ENCODE assay signal across 15 cellular contexts in genomic region chr14:35319509-35319908, GRCh38. TPM values are rescaled to one million over a fixed set of nuclear protein-coding genes. Genes with fewer than 3 reads are reported as not detected.
A peak's percentile ranks its signal among the peaks of the same experiment; 100 is the strongest.
DNase-seq lines count a peak whose midpoint lies in the region; ATAC-seq and TF ChIP-seq lines count a peak whose summit lies in the region.
"Had no signal": no experiment of that assay in that cellular context is flagged by ENCODE, and none has a peak within 500 bp of the region (broad histone marks: within the 10 kb centered on the region; RNA-seq: fewer than 3 reads in every experiment).

No MANE protein-coding gene starts in this region.

- H3K79me2 ChIP-seq in GM23338 (replicated peaks; ENCODE audit: insufficient read depth): no peaks in the 10 kb centered on the region

- no peak overlapping the region for H3K9ac ChIP-seq in BLaER1 treated with 17β-estradiol and CSF1 and Interleukin-3, amounts not matched to agents 10 nM and 100 nM
- H3K9ac ChIP-seq: GM23248 had no signal

- peaks cover 14% of the 10 kb centered on the region for H3K4me1 Mint-ChIP-seq in activated naive CD8-positive, alpha-beta T cell (ENCODE audit: low read depth)
- peaks cover 9% of the 10 kb centered on the region for H3K4me1 Mint-ChIP-seq in activated naive CD8-positive, alpha-beta T cell treated with anti-CD3 and anti-CD28 coated beads, Interleukin-2, amount 50 U/mL, for 24 hours
- H3K4me1 Mint-ChIP-seq in GM23338 (no peaks in the 10 kb centered on the region), mesothelial cell of epicardium (no peaks in the 10 kb centered on the region)

- no peak for DNase-seq in activated naive CD8-positive, alpha-beta T cell treated with anti-CD3 and anti-CD28 coated beads, Interleukin-2, amount 50 U/mL, for 24 hours
- no peak for DNase-seq in GM23338 (ENCODE audit: low spot score)
- DNase-seq in mesothelial cell of epicardium (ENCODE audit: low spot score in 2 of 2, unreplicated experiment in 2 of 2): no peak
- DNase-seq in NCI-H1694 (lab: John Stamatoyannopoulos, UW): no peak
- DNase-seq: ACHN; BE2C; CD4-positive, alpha-beta T cell; DMS153; DMS79; GDM1; GM23248; HCEC 1CT had no signal

- H3K27me3 ChIP-seq in BLaER1 treated with 17β-estradiol and CSF1 and Interleukin-3, amounts not matched to agents 10 nM and 100 nM: no peaks in the 10 kb centered on the region
- no peaks in the 10 kb centered on the region for H3K27me3 ChIP-seq in GM23338 (ENCODE audit: insufficient read depth)
- H3K27me3 ChIP-seq: BE2C had no signal

- no peak overlapping the region for H3K4me3 ChIP-seq in BLaER1 treated with 17β-estradiol and CSF1 and Interleukin-3, amounts not matched to agents 10 nM and 100 nM
- no peak overlapping the region for H3K4me3 ChIP-seq in GM23338
- H3K4me3 ChIP-seq: GM23248 had no signal

- peaks cover 0 to 20% (median 0%) of the 10 kb centered on the region in 11 experiments; a peak in 7 of 22 replicates for H4K20me1 ChIP-seq in BLaER1 treated with 17β-estradiol and CSF1 and Interleukin-3, amounts not matched to agents 10 nM and 100 nM
- no peaks in the 10 kb centered on the region for H4K20me1 ChIP-seq in GM23338 (replicated peaks; ENCODE audit: insufficient read depth)

- TF ChIP-seq CTCF in GM23338 (conservative IDR thresholded peaks at IDR 0.05; ENCODE audit: low read depth in 2 of 2) (no peak), mesothelial cell of epicardium (IDR thresholded peaks at IDR 0.05; ENCODE audit: unreplicated experiment) (no peak)

- no peak for ATAC-seq in activated naive CD8-positive, alpha-beta T cell treated with anti-CD3 and anti-CD28 coated beads, Interleukin-2, amount 50 U/mL, for 24 hours
- no peak for ATAC-seq in GM23338

- no peaks in the 10 kb centered on the region for H3K27me3 Mint-ChIP-seq in activated naive CD8-positive, alpha-beta T cell
- no peaks in the 10 kb centered on the region for H3K27me3 Mint-ChIP-seq in activated naive CD8-positive, alpha-beta T cell treated with anti-CD3 and anti-CD28 coated beads, Interleukin-2, amount 50 U/mL, for 24 hours
- H3K27me3 Mint-ChIP-seq in GM23338 (ENCODE audit: insufficient read depth, low read depth, poor library complexity) (no peaks in the 10 kb centered on the region), mesothelial cell of epicardium (ENCODE audit: low read depth) (no peaks in the 10 kb centered on the region)
- H3K27me3 Mint-ChIP-seq: CD4-positive, alpha-beta T cell had no signal

- no peaks in the 10 kb centered on the region for H3K9me3 Mint-ChIP-seq in activated naive CD8-positive, alpha-beta T cell (ENCODE audit: low read depth)
- H3K9me3 Mint-ChIP-seq in activated naive CD8-positive, alpha-beta T cell treated with anti-CD3 and anti-CD28 coated beads, Interleukin-2, amount 50 U/mL, for 24 hours: no peaks in the 10 kb centered on the region
- H3K9me3 Mint-ChIP-seq in GM23338 (no peaks in the 10 kb centered on the region), mesothelial cell of epicardium (no peaks in the 10 kb centered on the region)
- H3K9me3 Mint-ChIP-seq: CD4-positive, alpha-beta T cell had no signal

- no peak overlapping the region for H2AFZ ChIP-seq in GM23338
- H2AFZ ChIP-seq: GM23248 had no signal

- H3F3A ChIP-seq in GM23338 (replicated peaks; ENCODE audit: low read depth): no peaks in the 10 kb centered on the region

- peaks cover 14 to 36% (median 20%) of the 10 kb centered on the region in 10 experiments; a peak in 19 of 20 replicates for H3K4me1 ChIP-seq in BLaER1 treated with 17β-estradiol and CSF1 and Interleukin-3, amounts not matched to agents 10 nM and 100 nM
- H3K4me1 ChIP-seq in GM23338 (ENCODE audit: insufficient read depth): no peaks in the 10 kb centered on the region
- H3K4me1 ChIP-seq: BE2C had no signal

- H3K4me2 ChIP-seq in BLaER1 treated with 17β-estradiol and CSF1 and Interleukin-3, amounts not matched to agents 10 nM and 100 nM: peak overlapping the region in 6 of 11 experiments; percentile 18 to 85 (median 54); a peak in 8 of 22 replicates
- H3K4me2 ChIP-seq in GM23338: no peak overlapping the region

- H3K4me3 Mint-ChIP-seq in activated naive CD8-positive, alpha-beta T cell: no peak overlapping the region
- no peak overlapping the region for H3K4me3 Mint-ChIP-seq in activated naive CD8-positive, alpha-beta T cell treated with anti-CD3 and anti-CD28 coated beads, Interleukin-2, amount 50 U/mL, for 24 hours
- H3K4me3 Mint-ChIP-seq in GM23338: no peak overlapping the region
- H3K4me3 Mint-ChIP-seq in mesothelial cell of epicardium: no peak overlapping the region
- H3K4me3 Mint-ChIP-seq: CD4-positive, alpha-beta T cell had no signal

- peak overlapping the region; percentile 28 for H3K27ac Mint-ChIP-seq in activated naive CD8-positive, alpha-beta T cell
- H3K27ac Mint-ChIP-seq in activated naive CD8-positive, alpha-beta T cell treated with anti-CD3 and anti-CD28 coated beads, Interleukin-2, amount 50 U/mL, for 24 hours: no peak overlapping the region
- H3K27ac Mint-ChIP-seq in GM23338 (no peak overlapping the region), mesothelial cell of epicardium (peak overlapping the region; percentile 56)
- H3K27ac Mint-ChIP-seq: CD4-positive, alpha-beta T cell had no signal

- H3K9me3 ChIP-seq in BLaER1 treated with 17β-estradiol and CSF1 and Interleukin-3, amounts not matched to agents 10 nM and 100 nM (replicated peaks in 1 of 11): no peaks in the 10 kb centered on the region
- H3K9me3 ChIP-seq: BE2C had no signal

- H3K36me3 Mint-ChIP-seq in activated naive CD8-positive, alpha-beta T cell: peaks cover 6% of the 10 kb centered on the region
- H3K36me3 Mint-ChIP-seq in activated naive CD8-positive, alpha-beta T cell treated with anti-CD3 and anti-CD28 coated beads, Interleukin-2, amount 50 U/mL, for 24 hours (ENCODE audit: low read depth): peaks cover 37% of the 10 kb centered on the region
- H3K36me3 Mint-ChIP-seq in GM23338 (ENCODE audit: low read depth) (peaks cover 35% of the 10 kb centered on the region), mesothelial cell of epicardium (peaks cover 18% of the 10 kb centered on the region)

- H3K9me2 ChIP-seq in GM23338 (ENCODE audit: insufficient read depth): no peaks in the 10 kb centered on the region

- H3K27ac ChIP-seq in BLaER1 treated with 17β-estradiol and CSF1 and Interleukin-3, amounts not matched to agents 10 nM and 100 nM: 0 out of 22 replicates have a peak overlapping the region, but pooled peaks of 1 of the 11 experiments have one; percentile 7
- H3K27ac ChIP-seq in GM23338 (ENCODE audit: low read depth): 0 out of 2 replicates have a peak overlapping the region, but pooled peaks have one; percentile 13
- H3K27ac ChIP-seq: C4-2B, GM23248 had no signal

- H3K36me3 ChIP-seq in BLaER1 treated with 17β-estradiol and CSF1 and Interleukin-3, amounts not matched to agents 10 nM and 100 nM: peaks cover 41 to 62% (median 60%) of the 10 kb centered on the region in 11 experiments
- peaks cover 20% of the 10 kb centered on the region; the same call in 1 of the 2 replicates for H3K36me3 ChIP-seq in GM23338 (ENCODE audit: insufficient read depth)

TF ChIP-seq in GM23338, 12 proteins besides CTCF, POLR2A, EP300 and RAD21 (continues in another document):
- TF ChIP-seq ZNF114 (CRISPR knock-in tag; IDR thresholded peaks at IDR 0.05) (no peak), JUNB (IDR thresholded peaks at IDR 0.05; ENCODE audit: unreplicated experiment) (no peak), EZH2phosphoT487 (IDR thresholded peaks at IDR 0.05; ENCODE audit: unreplicated experiment) (no peak), STAT1 (IDR thresholded peaks at IDR 0.05; ENCODE audit: unreplicated experiment) (no peak), ETS1 (IDR thresholded peaks at IDR 0.05) (no peak), ZNF331 (CRISPR knock-in tag; IDR thresholded peaks at IDR 0.05; ENCODE audit: low read depth) (no peak), REST (IDR thresholded peaks at IDR 0.05; ENCODE audit: unreplicated experiment) (no peak), NANOG (IDR thresholded peaks at IDR 0.05; ENCODE audit: borderline replicate concordance) (no peak), POLR2AphosphoS5 (IDR thresholded peaks at IDR 0.05; ENCODE audit: low read depth) (no peak), EZH2 (IDR thresholded peaks at IDR 0.05; ENCODE audit: low read depth, unreplicated experiment) (no peak)

RNA-seq across cellular contexts. Expression of gene PSMA6, which starts 27.3 kb away (rescaled TPM):
- total RNA-seq in GM23338 (2014; rRNA removed; shearing (Covaris generic)): 216 and 223 TPM in 2 replicates
- 296 and 300 TPM in 2 replicates for polyA plus RNA-seq in GM23338 (2016; fragmentation: Nextera tagmentation; extraction: Ambion mirVana)
- total RNA-seq in mesothelial cell of epicardium: 155 to 156 TPM (median 156 TPM) in 3 replicates

Comparison
In these comparisons a context has a peak if more than half of its experiments do, and no peak if none do; other contexts are left out.
1. H3K27ac Mint-ChIP-seq: peak in activated naive CD8-positive, alpha-beta T cell (single experiment) and mesothelial cell of epicardium (single experiment); none in activated naive CD8-positive, alpha-beta T cell treated with anti-CD3 and anti-CD28 coated beads, Interleukin-2, amount 50 U/mL, for 24 hours (single experiment) and GM23338 (single experiment).